Comparison of ENCODE assay signal across 8 cellular contexts in the genomic region with DNA sequence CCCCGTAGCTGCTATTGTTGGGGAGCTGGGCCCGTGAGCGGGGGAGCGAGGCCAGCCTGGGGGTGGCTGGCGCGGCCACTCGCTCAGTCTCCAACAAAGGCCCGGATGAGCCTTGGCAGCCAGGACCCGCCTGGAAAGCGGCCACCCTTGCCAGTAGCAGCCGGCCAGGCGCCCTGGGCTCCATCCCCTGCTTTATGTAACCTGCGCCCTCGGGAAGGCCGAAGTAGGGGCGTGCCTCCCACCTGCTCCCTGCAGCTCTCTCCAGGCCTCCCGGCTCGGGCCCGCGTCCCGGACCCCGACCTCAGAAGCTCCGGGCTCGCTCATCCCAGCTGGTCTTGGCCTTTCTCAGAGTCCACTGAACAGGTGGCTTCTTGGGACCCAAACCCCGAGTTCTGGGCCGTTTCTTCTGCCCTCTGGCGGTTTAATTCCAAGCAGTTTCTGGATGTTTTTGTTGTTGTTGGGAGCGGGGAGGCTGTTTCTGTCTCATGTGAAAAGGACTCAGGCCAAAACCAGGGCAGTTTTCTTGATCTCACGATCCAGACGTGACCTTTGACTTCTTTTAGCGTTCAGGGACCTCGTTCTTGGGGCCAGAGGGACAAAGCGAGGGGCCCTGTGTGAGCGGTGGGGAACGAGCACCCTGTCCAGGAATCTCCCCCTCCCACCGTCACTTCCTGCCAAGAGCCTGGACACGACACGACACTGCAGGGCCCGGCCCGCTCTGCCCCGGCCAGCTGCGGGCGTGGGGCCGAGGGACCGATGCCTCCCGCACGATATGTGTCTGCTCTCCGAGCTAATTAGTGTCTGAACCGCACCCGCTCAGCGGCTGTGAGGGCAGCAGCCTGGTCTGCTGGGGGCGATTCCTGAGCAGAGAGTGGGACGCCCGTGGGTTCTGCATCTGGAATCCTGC. TPM values are rescaled to one million over a fixed set of nuclear protein-coding genes. Genes with fewer than 3 reads are reported as not detected.
DNase-seq lines count a peak whose midpoint lies in the region; ATAC-seq and TF ChIP-seq lines count a peak whose summit lies in the region.

No MANE protein-coding gene starts in this region.

- DNase-seq in EL (peak; percentile 72), HuH-7.5 (ENCODE audit: low spot score) (peak; percentile 78), SW480 (ENCODE audit: low spot score) (peak; percentile 54), cerebellar cortex (ENCODE audit: low spot score) (peak; percentile 86), immature natural killer cell (peak; percentile 39 to 44 (median 43)), gastrocnemius medialis (peak; percentile 58 to 85)

- in situ Hi-C loops in gastrocnemius medialis (cut with MboI; ENCODE audit: low sequenced_read_pairs in 4 of 4) = no loop called here

- H3K27me3 Mint-ChIP-seq in immature natural killer cell (ENCODE audit: low read depth in 3 of 3) = peaks cover 0 to 8% (median 7%) of the 10 kb centered on the region in 3 donors

- intact Hi-C loops in gastrocnemius medialis (cut with DNase I; ENCODE audit: low total_unique reads) = no loop called here

- H3K27ac Mint-ChIP-seq in immature natural killer cell = peak overlapping the region; percentile 83 to 96 (median 92)

- peak; percentile 7 to 30 for TF ChIP-seq POLR2A in gastrocnemius medialis (IDR thresholded peaks at IDR 0.05)

- peak overlapping the region; percentile 92 to 100 (median 96) for H3K4me3 ChIP-seq in gastrocnemius medialis

- peaks cover 0 to 2% (median under 1%) of the 10 kb centered on the region in 3 donors for H3K36me3 Mint-ChIP-seq in immature natural killer cell

- peaks cover 13 to 25% of the 10 kb centered on the region in 2 donors for H3K4me1 Mint-ChIP-seq in immature natural killer cell

- H3K9me3 ChIP-seq in gastrocnemius medialis = no peaks in the 10 kb centered on the region

- no peaks in the 10 kb centered on the region for H3K27me3 ChIP-seq in gastrocnemius medialis

- TF ChIP-seq CTCF in gastrocnemius medialis (IDR thresholded peaks at IDR 0.05 in 4 of 5, conservative IDR thresholded peaks at IDR 0.05 in 1 of 5) = peak in 4 of 5 experiments; percentile 13 to 49 (median 24)

- H3K27ac ChIP-seq in gastrocnemius medialis = peak overlapping the region; percentile 90 to 99 (median 97)

- H3K36me3 ChIP-seq in gastrocnemius medialis = peaks cover 0 to 19% of the 10 kb centered on the region in 2 donors

- ATAC-seq in gastrocnemius medialis (peak; percentile 51 to 64), GM18519 (IDR thresholded peaks at IDR 0.05; ENCODE audit: low FRiP score, unreplicated experiment) (no peak), GM21619 (IDR thresholded peaks at IDR 0.05; ENCODE audit: unreplicated experiment) (no peak)

- H3K4me3 Mint-ChIP-seq in immature natural killer cell = peak overlapping the region; percentile 85 to 92 (median 89)

- H3K9me3 Mint-ChIP-seq in immature natural killer cell = no peaks in the 10 kb centered on the region

- H3K4me1 ChIP-seq in gastrocnemius medialis = peaks cover 31 to 32% of the 10 kb centered on the region in 2 donors

RNA-seq across cellular contexts. Expression of a gene that starts 1.3 kb away (rescaled TPM):
- polyA plus RNA-seq in immature natural killer cell = 10 to 100 TPM; 40.6 to 57.7 (median 48.5) TPM
- total RNA-seq in gastrocnemius medialis = 100 to 1,000 TPM in 3 of 4 donors, 10 to 100 TPM in 1; 99.0 to 174 (median 138) TPM

RNA-seq across cellular contexts. Expression of a gene that starts 11.0 kb away (rescaled TPM):
- 100 to 1,000 TPM; 584 to 982 (median 652) TPM for polyA plus RNA-seq in immature natural killer cell
- under 1 TPM in 1 of 4 donors, not detected in 3; 0.49 TPM for total RNA-seq in gastrocnemius medialis

RNA-seq across cellular contexts. Expression of a gene that starts 25.5 kb away (rescaled TPM):
- 10 to 100 TPM; 28.8 to 63.6 (median 37.0) TPM for polyA plus RNA-seq in immature natural killer cell
- 10 to 100 TPM; 29.5 to 64.7 (median 35.6) TPM for total RNA-seq in gastrocnemius medialis

RNA-seq across cellular contexts. Expression of a gene that starts 36.5 kb away (rescaled TPM):
- under 1 TPM in 1 of 3 donors, not detected in 2; 0.30 TPM for polyA plus RNA-seq in immature natural killer cell
- under 1 TPM in 1 of 4 donors, not detected in 3; 0.18 TPM for total RNA-seq in gastrocnemius medialis

RNA-seq across cellular contexts. Expression of a gene that starts 39.6 kb away (rescaled TPM):
- polyA plus RNA-seq in immature natural killer cell = 100 to 1,000 TPM; 513 to 682 (median 576) TPM
- total RNA-seq in gastrocnemius medialis = 100 to 1,000 TPM; 305 to 380 (median 364) TPM

Comparison
In these comparisons a context has a peak if more than half of its experiments do, and no peak if none do; other contexts are left out.
1. ATAC-seq: peak in gastrocnemius medialis (2 of 2); none in GM18519 (single experiment) and GM21619 (single experiment).
2. Peak in every context shown above with its lines, with median percentiles within 50 percentile points of each other: DNase-seq.